Comparison of ENCODE assay signal across 10 cellular contexts in genomic region chr14:105857816-105858675, GRCh38.
A peak's percentile ranks its signal among the peaks of the same experiment; 100 is the strongest.
DNase-seq lines count a peak whose midpoint lies in the region; ATAC-seq, FAIRE-seq and TF ChIP-seq lines count a peak whose summit lies in the region.
"Had no signal": no experiment of that assay in that cellular context is flagged by ENCODE, and none has a peak within 500 bp of the region (broad histone marks: within the 10 kb centered on the region; RNA-seq: fewer than 3 reads in every experiment).

No MANE protein-coding gene starts in this region.

- in situ Hi-C loops in HepG2 (cut with HindIII; ENCODE audit: extremely low pct_ligation_motif_present, low pct_unique_long_range_greater_than_20kb) = no loop called here

- peak overlapping the region; percentile 59 for H3K4me3 Mint-ChIP-seq in activated CD8-positive, alpha-beta memory T cell treated with anti-CD3 and anti-CD28 coated beads, Interleukin-2, amount 10 ng/mL, durations not matched to agents 7 days and 5 days
- no peak overlapping the region for H3K4me3 Mint-ChIP-seq in endothelial cell (ENCODE audit: unreplicated experiment)

- H3K4me1 ChIP-seq in right atrium auricular region (no peaks in the 10 kb centered on the region), HepG2 (ENCODE audit: insufficient read depth, low read length) (no peaks in the 10 kb centered on the region), aorta (ENCODE audit: control insufficient read depth in 1 of 2, insufficient read depth in 2 of 2, low read length in 2 of 2) (no peaks in the 10 kb centered on the region)
- H3K4me1 ChIP-seq: parathyroid adenoma had no signal

- no peak overlapping the region for H2AFZ ChIP-seq in HepG2 (ENCODE audit: low read length)
- H2AFZ ChIP-seq: parathyroid adenoma had no signal

- H3K9me3 Mint-ChIP-seq in activated CD8-positive, alpha-beta memory T cell treated with anti-CD3 and anti-CD28 coated beads, Interleukin-2, amount 10 ng/mL, durations not matched to agents 7 days and 5 days (ENCODE audit: low read depth) = no peaks in the 10 kb centered on the region
- H3K9me3 Mint-ChIP-seq in endothelial cell (ENCODE audit: unreplicated experiment) = peaks cover 43% of the 10 kb centered on the region

- H3K4me1 Mint-ChIP-seq in activated CD8-positive, alpha-beta memory T cell treated with anti-CD3 and anti-CD28 coated beads, Interleukin-2, amount 10 ng/mL, durations not matched to agents 7 days and 5 days = peaks cover 71% of the 10 kb centered on the region
- H3K4me1 Mint-ChIP-seq in endothelial cell (ENCODE audit: unreplicated experiment) = no peaks in the 10 kb centered on the region

- TF ChIP-seq EP300 in HepG2 (IDR thresholded peaks at IDR 0.05; ENCODE audit: low read depth in 2 of 2, low read length in 2 of 2) = no peak
- TF ChIP-seq EP300 in HepG2 (CRISPR knock-in tag; IDR thresholded peaks at IDR 0.05; ENCODE audit: borderline replicate concordance) = no peak

- CTCF ChIA-PET in activated CD8-positive, alpha-beta memory T cell treated with anti-CD3 and anti-CD28 coated beads, Interleukin-2, amount 10 ng/mL, durations not matched to agents 7 days and 5 days (lab: Charles Lee) = no interaction called here
- CTCF ChIA-PET in HepG2 (lab: Yijun Ruan, JAX; ENCODE audit: low intra/inter-chr PET ratio, low total read pairs) = no interaction called here

- H3K36me3 ChIP-seq in right atrium auricular region (no peaks in the 10 kb centered on the region), HepG2 (replicated peaks in 1 of 2; ENCODE audit: control insufficient read depth in 1 of 2, insufficient read depth in 2 of 2, low read length in 2 of 2) (no peaks in the 10 kb centered on the region), aorta (ENCODE audit: control insufficient read depth in 1 of 2, insufficient read depth in 2 of 2, low read length in 1 of 2) (no peaks in the 10 kb centered on the region)

- H3K4me3 ChIP-seq in right atrium auricular region (no peak overlapping the region), HepG2 (replicated peaks in 1 of 3; ENCODE audit: insufficient read depth in 1 of 3, low read depth in 2 of 3, low read length in 3 of 3) (no peak overlapping the region), aorta (ENCODE audit: low read length in 2 of 2) (no peak overlapping the region)

- no peak for TF ChIP-seq POLR2A in HepG2 (IDR thresholded peaks at IDR 0.05; ENCODE audit: insufficient read depth in 1 of 2, low read depth in 2 of 2, low read length in 2 of 2)

- peaks cover 8% of the 10 kb centered on the region for H3K36me3 Mint-ChIP-seq in activated CD8-positive, alpha-beta memory T cell treated with anti-CD3 and anti-CD28 coated beads, Interleukin-2, amount 10 ng/mL, durations not matched to agents 7 days and 5 days
- H3K36me3 Mint-ChIP-seq in endothelial cell (ENCODE audit: low read depth, unreplicated experiment) = peaks cover 27% of the 10 kb centered on the region

- H3K9ac ChIP-seq in HepG2 (ENCODE audit: insufficient read depth, low read depth, low read length) = no peak overlapping the region
- H3K9ac ChIP-seq: parathyroid adenoma had no signal

- intact Hi-C loops in Right ventricle myocardium inferior (cut with DNase I) = no loop called here
- intact Hi-C loops in HepG2 (cut with micrococcal nuclease; ENCODE audit: unreplicated experiment) = no loop called here
- intact Hi-C loops in aorta (cut with DNase I) = no loop called here

- POLR2A ChIA-PET in HepG2 (lab: Yijun Ruan, JAX) = no interaction called here

- WGBS in HepG2 (ENCODE audit: low lambda C conversion rate) = 20% methylated on average over 1 of the region's 9 CpGs
- 85 to 89% methylated on average over 8 to 9 of the region's 9 CpGs for WGBS in aorta, 2 donors

- H3K27ac Mint-ChIP-seq in activated CD8-positive, alpha-beta memory T cell treated with anti-CD3 and anti-CD28 coated beads, Interleukin-2, amount 10 ng/mL, durations not matched to agents 7 days and 5 days = peak overlapping the region; percentile 95
- no peak overlapping the region for H3K27ac Mint-ChIP-seq in endothelial cell (ENCODE audit: unreplicated experiment)

- H4K20me1 ChIP-seq in HepG2 (ENCODE audit: insufficient read depth, low read length) = no peaks in the 10 kb centered on the region

- DNase-seq in Right ventricle myocardium inferior (ENCODE audit: missing footprints) = peak; percentile 50
- no peak for DNase-seq in right atrium auricular region (ENCODE audit: low spot score)
- DNase-seq in activated CD8-positive, alpha-beta memory T cell treated with anti-CD3 and anti-CD28 coated beads, Interleukin-2, amount 10 ng/mL, durations not matched to agents 7 days and 5 days = peak; percentile 82
- no peak for DNase-seq in HepG2 (ENCODE audit: low spot score)
- peak; percentile 43 to 67 for DNase-seq in aorta
- DNase-seq in HPDE6-E6E7 (ENCODE audit: extremely low spot score) = no peak
- no peak for DNase-seq in endothelial cell (ENCODE audit: low spot score)
- DNase-seq: Karpas-422 had no signal

- no peak for ATAC-seq in Right ventricle myocardium inferior
- peak; percentile 37 for ATAC-seq in activated CD8-positive, alpha-beta memory T cell treated with anti-CD3 and anti-CD28 coated beads, Interleukin-2, amount 10 ng/mL, durations not matched to agents 7 days and 5 days
- ATAC-seq in HepG2 = peak; percentile 13; the same call in 1 of the 3 replicates
- no peak for ATAC-seq in aorta (ENCODE audit: low FRiP score)
- no peak for ATAC-seq in HG03457 (IDR thresholded peaks at IDR 0.05; ENCODE audit: unreplicated experiment)

- FAIRE-seq in HepG2 (lab: Jason Lieb, UNC) = no peak

- H3K27me3 ChIP-seq in right atrium auricular region = no peaks in the 10 kb centered on the region
- H3K27me3 ChIP-seq in HepG2 (ENCODE audit: control insufficient read depth in 1 of 2, insufficient read depth in 2 of 2, low read length in 2 of 2) = peaks cover 8 to 34% of the 10 kb centered on the region in 2 experiments; a peak in 4 of 5 replicates
- no peaks in the 10 kb centered on the region for H3K27me3 ChIP-seq in aorta (ENCODE audit: control insufficient read depth in 1 of 2, insufficient read depth in 2 of 2, low read length in 1 of 2)

- H3K27me3 Mint-ChIP-seq in activated CD8-positive, alpha-beta memory T cell treated with anti-CD3 and anti-CD28 coated beads, Interleukin-2, amount 10 ng/mL, durations not matched to agents 7 days and 5 days = peaks cover 2% of the 10 kb centered on the region
- H3K27me3 Mint-ChIP-seq in endothelial cell (ENCODE audit: unreplicated experiment) = peaks cover 24% of the 10 kb centered on the region

- no peaks in the 10 kb centered on the region for H3K79me2 ChIP-seq in HepG2 (ENCODE audit: insufficient read depth, low read length)
- H3K79me2 ChIP-seq: parathyroid adenoma had no signal

- TF ChIP-seq RAD21 in HepG2 (CRISPR knock-in tag; IDR thresholded peaks at IDR 0.05) = no peak

- TF ChIP-seq CTCF in right atrium auricular region (IDR thresholded peaks at IDR 0.05) = no peak
- no peak for TF ChIP-seq CTCF in HepG2 (CRISPR knock-in tag; IDR thresholded peaks at IDR 0.05)
- no peak for TF ChIP-seq CTCF in endothelial cell (IDR thresholded peaks at IDR 0.05; ENCODE audit: unreplicated experiment)

- no TSS peak for BruUV-seq in HepG2 (replicated peaks; lab: Mats Ljungman, UMichigan)

- no peak overlapping the region for H3K27ac ChIP-seq in right atrium auricular region
- no peak overlapping the region for H3K27ac ChIP-seq in HepG2 (ENCODE audit: extremely low read length, insufficient read depth, low read length)
- H3K27ac ChIP-seq in aorta (ENCODE audit: low read depth in 1 of 2, low read length in 2 of 2) = no peak overlapping the region
- H3K27ac ChIP-seq: parathyroid adenoma had no signal

- H3K9me3 ChIP-seq in right atrium auricular region = no peaks in the 10 kb centered on the region
- H3K9me3 ChIP-seq in HepG2 (ENCODE audit: low read length) = no peaks in the 10 kb centered on the region
- H3K9me3 ChIP-seq in aorta (ENCODE audit: control insufficient read depth, low read length) = no peaks in the 10 kb centered on the region

- no peak overlapping the region for H3K4me2 ChIP-seq in HepG2 (ENCODE audit: low read depth, low read length)

TF ChIP-seq in HepG2, 621 proteins besides CTCF, POLR2A, EP300 and RAD21:
- TF ChIP-seq ZNF460 (CRISPR knock-in tag; IDR thresholded peaks at IDR 0.05; ENCODE audit: borderline replicate concordance) (no peak), MXD3 (CRISPR knock-in tag; IDR thresholded peaks at IDR 0.05) (no peak)

Comparison
In these comparisons a context has a peak if more than half of its experiments do, and no peak if none do; other contexts are left out.
1. DNase-seq: peak in Right ventricle myocardium inferior (single experiment), activated CD8-positive, alpha-beta memory T cell treated with anti-CD3 and anti-CD28 coated beads, Interleukin-2, amount 10 ng/mL, durations not matched to agents 7 days and 5 days (single experiment) and aorta (2 of 2); none in right atrium auricular region (single experiment), HepG2 (single experiment), HPDE6-E6E7 (single experiment) and endothelial cell (single experiment).
2. ATAC-seq: peak in activated CD8-positive, alpha-beta memory T cell treated with anti-CD3 and anti-CD28 coated beads, Interleukin-2, amount 10 ng/mL, durations not matched to agents 7 days and 5 days (single experiment) and HepG2 (single experiment); none in Right ventricle myocardium inferior (single experiment), aorta (single experiment) and HG03457 (single experiment).